26 cellular contexts compared by ENCODE assay signal in the genomic region with DNA sequence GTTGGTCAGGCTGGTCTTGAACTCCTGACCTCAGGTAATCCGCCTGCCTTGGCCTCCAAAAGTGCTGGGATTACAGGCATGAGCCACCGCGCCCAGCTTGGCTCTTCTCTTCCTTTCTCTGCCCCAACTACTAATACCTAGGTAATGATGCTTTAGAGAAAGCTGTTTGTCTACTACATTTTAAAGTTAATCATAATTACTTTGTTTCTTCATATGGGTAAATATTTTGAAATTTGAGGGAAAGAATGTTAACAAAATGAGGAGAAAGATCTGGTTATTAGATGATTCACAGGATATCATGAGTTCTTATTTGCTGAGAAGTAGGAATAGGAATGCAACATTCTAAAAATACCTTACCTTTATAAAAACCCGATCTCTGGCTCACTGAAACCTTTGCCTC.
"Had no signal": no experiment of that assay in that cellular context is flagged by ENCODE, and none has a peak within 500 bp of the region (broad histone marks: within the 10 kb centered on the region; RNA-seq: fewer than 3 reads in every experiment).

No MANE protein-coding gene starts in this region.

- H3K4me3 ChIP-seq: body of pancreas, dorsolateral prefrontal cortex, gastrocnemius medialis, lung, tibial artery, uterus had no signal

- ATAC-seq: activated CD4-positive, alpha-beta T cell treated with anti-CD3 and anti-CD28 coated beads for 36 hours; body of pancreas; gastrocnemius medialis; left lobe of liver; WTC11 had no signal

- H3K4me1 ChIP-seq: body of pancreas, gastrocnemius medialis, tibial artery, uterus had no signal

- H3K27ac Mint-ChIP-seq: activated CD4-positive, alpha-beta T cell treated with anti-CD3 and anti-CD28 coated beads for 36 hours; activated naive CD8-positive, alpha-beta T cell treated with anti-CD3 and anti-CD28 coated beads for 36 hours; activated T-helper 1 cell treated with anti-CD3 and anti-CD28 coated beads, Interleukin-12 subunit alpha, Interleukin-12 subunit beta, Interleukin-2, Interleukin-4 antibody, amounts not matched to agents 30 ng/mL and 10 ng/mL and 1 ng/mL, durations not matched to agents 14 hours and 24 hours and 36 hours; nephron progenitor cell; WTC11 had no signal

- H3K4me3 Mint-ChIP-seq: activated CD4-positive, alpha-beta T cell treated with anti-CD3 and anti-CD28 coated beads for 36 hours; activated naive CD8-positive, alpha-beta T cell treated with anti-CD3 and anti-CD28 coated beads for 36 hours; activated T-helper 1 cell treated with anti-CD3 and anti-CD28 coated beads, Interleukin-12 subunit alpha, Interleukin-12 subunit beta, Interleukin-2, Interleukin-4 antibody, amounts not matched to agents 30 ng/mL and 10 ng/mL and 1 ng/mL, durations not matched to agents 14 hours and 24 hours and 36 hours; nephron progenitor cell; WTC11 had no signal

- H3K36me3 Mint-ChIP-seq: activated naive CD8-positive, alpha-beta T cell treated with anti-CD3 and anti-CD28 coated beads for 36 hours; WTC11 had no signal

- H3K27me3 ChIP-seq: body of pancreas, dorsolateral prefrontal cortex, gastrocnemius medialis, tibial artery, uterus had no signal

- DNase-seq: activated CD4-positive, alpha-beta T cell treated with anti-CD3 and anti-CD28 coated beads for 36 hours; activated CD4-positive, alpha-beta T cell treated with anti-CD3 and anti-CD28 coated beads, Interleukin-2, amount 50 U/mL, for 48 hours; activated gamma-delta T cell treated with Interleukin-2 at 50 U/mL for 16 hours; activated naive CD8-positive, alpha-beta T cell treated with anti-CD3 and anti-CD28 coated beads for 36 hours; activated T-cell treated with anti-CD3 and anti-CD28 coated beads for 4 hours; body of pancreas; caudate nucleus; dorsolateral prefrontal cortex; gastrocnemius medialis; head of caudate nucleus; kidney; midbrain; nephron progenitor cell; nucleus accumbens; posterior cingulate gyrus; retina; stimulated activated CD4-positive, alpha-beta T cell treated with anti-CD3 and anti-CD28 coated beads, Interleukin-1b, Interleukin-23, amount 100 ng/mL, for 48 hours; stimulated activated CD8-positive, alpha-beta memory T cell treated with anti-CD3 and anti-CD28 coated beads, Interleukin-4, amount 100 ng/mL, for 48 hours; stimulated activated naive CD4-positive, alpha-beta T cell; tibial artery; uterus had no signal

- H3K4me1 Mint-ChIP-seq: activated CD4-positive, alpha-beta T cell treated with anti-CD3 and anti-CD28 coated beads for 36 hours; activated naive CD8-positive, alpha-beta T cell treated with anti-CD3 and anti-CD28 coated beads for 36 hours; nephron progenitor cell had no signal

- H3K9me3 Mint-ChIP-seq: activated naive CD8-positive, alpha-beta T cell treated with anti-CD3 and anti-CD28 coated beads for 36 hours; activated T-helper 1 cell treated with anti-CD3 and anti-CD28 coated beads, Interleukin-12 subunit alpha, Interleukin-12 subunit beta, Interleukin-2, Interleukin-4 antibody, amounts not matched to agents 30 ng/mL and 10 ng/mL and 1 ng/mL, durations not matched to agents 14 hours and 24 hours and 36 hours; nephron progenitor cell; WTC11 had no signal

- H3K36me3 ChIP-seq: gastrocnemius medialis, tibial artery, uterus had no signal

- H3K27ac ChIP-seq: body of pancreas, dorsolateral prefrontal cortex, epithelial cell of prostate, gastrocnemius medialis, tibial artery, uterus had no signal

- H3K9me3 ChIP-seq: body of pancreas, gastrocnemius medialis, tibial artery, uterus had no signal
